9 cellular contexts compared by ENCODE assay signal in genomic region chr3:32469151-32469874, GRCh38. TPM values are rescaled to one million over a fixed set of nuclear protein-coding genes. Genes with fewer than 3 reads are reported as not detected.
DNase-seq lines count a peak whose midpoint lies in the region; ATAC-seq and TF ChIP-seq lines count a peak whose summit lies in the region.
"Had no signal": no experiment of that assay in that cellular context is flagged by ENCODE, and none has a peak within 500 bp of the region (broad histone marks: within the 10 kb centered on the region; RNA-seq: fewer than 3 reads in every experiment).

No MANE protein-coding gene starts in this region.

- H3K4me2 ChIP-seq in OCI-LY7 (ENCODE audit: low read length): peak overlapping the region; percentile 18; the same call in 1 of the 2 replicates

- peaks cover 2% of the 10 kb centered on the region for H3K9me3 Mint-ChIP-seq in memory B cell

- no peaks in the 10 kb centered on the region for H3K9me2 ChIP-seq in OCI-LY7 (ENCODE audit: insufficient read depth, low read length)

- TF ChIP-seq CTCF in OCI-LY7 (conservative IDR thresholded peaks at IDR 0.05; ENCODE audit: low read length): no peak

- no peak overlapping the region for H3K27ac ChIP-seq in OCI-LY7 (ENCODE audit: low read depth, low read length, poor library complexity, severe bottlenecking)

- no peaks in the 10 kb centered on the region; the same call in 1 of the 2 replicates for H3K36me3 ChIP-seq in OCI-LY7 (ENCODE audit: insufficient read depth, low read length)

- H2AFZ ChIP-seq in OCI-LY7 (ENCODE audit: low read length): no peak overlapping the region

- H3K27ac Mint-ChIP-seq in memory B cell: peak overlapping the region; percentile 86

- BruUV-seq in OCI-LY7 (replicated peaks; lab: Mats Ljungman, UMichigan): no TSS peak

- H3K9me3 ChIP-seq in OCI-LY7 (ENCODE audit: low read length): no peaks in the 10 kb centered on the region

- peaks cover 21% of the 10 kb centered on the region for H3K36me3 Mint-ChIP-seq in memory B cell

- H4K20me1 ChIP-seq in OCI-LY7 (ENCODE audit: insufficient read depth, low read length): no peaks in the 10 kb centered on the region

- no peak overlapping the region for H3K4me3 ChIP-seq in OCI-LY7 (ENCODE audit: low read depth, low read length, poor library complexity, severe bottlenecking)

- H3K27me3 Mint-ChIP-seq in memory B cell: no peaks in the 10 kb centered on the region

- H3K79me2 ChIP-seq in OCI-LY7 (ENCODE audit: insufficient read depth, low read depth, low read length): no peaks in the 10 kb centered on the region

- H3K4me1 Mint-ChIP-seq in memory B cell: peaks cover 38% of the 10 kb centered on the region

- intact Hi-C loops in OCI-LY7 (cut with micrococcal nuclease; ENCODE audit: unreplicated experiment) (loop anchor here (5.0 kb wide), 1 partner anchor 292 kb away; no protein-coding TSS in a partner anchor), Right ventricle myocardium inferior (cut with DNase I) (loop anchor here (10.0 kb wide), 2 partner anchors 175 to 295 kb away; no protein-coding TSS in a partner anchor), cardiac septum (cut with DNase I) (loop anchor here (2.0 to 5.0 kb wide), 3 partner anchors 69 to 292 kb away; no protein-coding TSS in a partner anchor)

- peak overlapping the region; percentile 75 for H3K4me3 Mint-ChIP-seq in memory B cell

- DNase-seq in OCI-LY7 (ENCODE audit: low spot score) (no peak), memory B cell (ENCODE audit: low spot score in 2 of 2) (no peak), DMS 273 treated with DMSO at 0.1 percent for 48 hours (lab: John Stamatoyannopoulos, UW) (no peak), Right ventricle myocardium inferior (ENCODE audit: missing footprints) (no peak), cardiac septum (ENCODE audit: low spot score) (no peak)
- no peak for DNase-seq in stimulated activated naive CD4-positive, alpha-beta T cell (lab: John Stamatoyannopoulos, UW)
- DNase-seq: stimulated activated CD4-positive, alpha-beta T cell treated with anti-CD3 and anti-CD28 coated beads, Interleukin-4, amount 100 ng/mL, for 24 hours had no signal

- POLR2A ChIA-PET in OCI-LY7 (lab: Charles Lee): interaction anchor here (1.0 kb wide), 1 partner anchor 30 kb away, joined by 3 read pairs; no protein-coding TSS in a partner anchor

- peaks cover 9% of the 10 kb centered on the region for H3K4me1 ChIP-seq in OCI-LY7 (ENCODE audit: insufficient read depth, low read length, poor library complexity, severe bottlenecking)

- CTCF ChIA-PET in OCI-LY7 (lab: Charles Lee; ENCODE audit: unreplicated experiment): no interaction called here

- ATAC-seq in GM18499 (IDR thresholded peaks at IDR 0.05; ENCODE audit: insufficient read depth, unreplicated experiment): peak; percentile 31
- ATAC-seq in GM21825 (IDR thresholded peaks at IDR 0.05; ENCODE audit: unreplicated experiment): peak; percentile 35
- ATAC-seq in memory B cell (ENCODE audit: low read depth): no peak
- ATAC-seq in Right ventricle myocardium inferior: no peak

RNA-seq across cellular contexts. Expression of gene CMTM6, which starts 33.3 kb away (rescaled TPM):
- total RNA-seq in OCI-LY7 (2014; rRNA removed; shearing (Covaris generic)): 16.0 and 26.2 TPM in 2 replicates
- total RNA-seq in OCI-LY7 (2022) (33.5 and 36.0 TPM in 2 replicates), Right ventricle myocardium inferior (11.3 TPM), cardiac septum (15.4 TPM)

Comparison
In these comparisons a context has a peak if more than half of its experiments do, and no peak if none do; other contexts are left out.
1. ATAC-seq: peak in GM18499 (single experiment) and GM21825 (single experiment); none in memory B cell (single experiment) and Right ventricle myocardium inferior (single experiment).